In genomic region chr13:109454167-109454917, GRCh38 we compare ENCODE assay signal across 18 cellular contexts.
A peak's percentile ranks its signal among the peaks of the same experiment; 100 is the strongest.
DNase-seq lines count a peak whose midpoint lies in the region; ATAC-seq and TF ChIP-seq lines count a peak whose summit lies in the region.
"Had no signal": no experiment of that assay in that cellular context is flagged by ENCODE, and none has a peak within 500 bp of the region (broad histone marks: within the 10 kb centered on the region; RNA-seq: fewer than 3 reads in every experiment).

No MANE protein-coding gene starts in this region.

- intact Hi-C loops in Right ventricle myocardium superior (cut with DNase I) (no loop called here), cardiac septum (cut with DNase I) (no loop called here), lower lobe of right lung (cut with DNase I) (no loop called here)

- ATAC-seq in Right ventricle myocardium superior (ENCODE audit: poor library complexity) (peak; percentile 77), lower lobe of right lung (no peak), GM19455 (IDR thresholded peaks at IDR 0.05; ENCODE audit: unreplicated experiment) (no peak)
- ATAC-seq: stimulated activated naive CD8-positive, alpha-beta T cell treated with anti-CD3 and anti-CD28 coated beads, Interleukin-15, Interleukin-2, amounts not matched to agents 100 U/mL and 50 U/mL, for 24 hours had no signal

- DNase-seq in Right ventricle myocardium superior (no peak), cardiac septum (ENCODE audit: low spot score) (no peak), choroid plexus epithelial cell (ENCODE audit: low read depth) (peak; percentile 9), myocyte (ENCODE audit: low read depth) (peak; percentile 9), lower lobe of right lung (no peak), NCI-H526 treated with DMSO at 0.1 percent for 48 hours (lab: John Stamatoyannopoulos, UW) (no peak), NCI-H2029 treated with DMSO at 0.1 percent for 48 hours (lab: John Stamatoyannopoulos, UW) (no peak)
- DNase-seq: heart right ventricle; MV-4-11; NCI-H187; NCI-H2227 treated with DMSO at 0.1 percent for 48 hours; NCI-H82; stimulated activated naive CD8-positive, alpha-beta T cell treated with anti-CD3 and anti-CD28 coated beads, Interleukin-15, Interleukin-2, amounts not matched to agents 100 U/mL and 50 U/mL, for 24 hours; upper lobe of left lung had no signal

- no peak overlapping the region for H3K27ac ChIP-seq in lower lobe of right lung
- H3K27ac ChIP-seq: cardiac muscle cell, SK-N-MC, upper lobe of left lung had no signal

- H3K4me3 ChIP-seq in choroid plexus epithelial cell (ENCODE audit: low read depth, low read length): no peak overlapping the region
- H3K4me3 ChIP-seq in lower lobe of right lung: no peak overlapping the region
- H3K4me3 ChIP-seq: cardiac muscle cell, heart right ventricle, lung, SK-N-MC, upper lobe of left lung had no signal

- H3K27me3 ChIP-seq in lower lobe of right lung (ENCODE audit: low read depth): no peaks in the 10 kb centered on the region
- H3K27me3 ChIP-seq: cardiac muscle cell, heart right ventricle, upper lobe of left lung had no signal

- H3K4me1 ChIP-seq in lower lobe of right lung: no peaks in the 10 kb centered on the region
- H3K4me1 ChIP-seq: upper lobe of left lung had no signal

- no peaks in the 10 kb centered on the region for H3K36me3 ChIP-seq in lower lobe of right lung
- H3K36me3 ChIP-seq: cardiac muscle cell, heart right ventricle, upper lobe of left lung had no signal

- TF ChIP-seq CTCF in choroid plexus epithelial cell (conservative IDR thresholded peaks at IDR 0.05; ENCODE audit: low read depth, low read length) (no peak), lower lobe of right lung (IDR thresholded peaks at IDR 0.05) (no peak)

- H3K9me3 ChIP-seq in lower lobe of right lung: no peaks in the 10 kb centered on the region
- H3K9me3 ChIP-seq: upper lobe of left lung had no signal

Comparison
In these comparisons a context has a peak if more than half of its experiments do, and no peak if none do; other contexts are left out.
1. DNase-seq: peak in choroid plexus epithelial cell (single experiment) and myocyte (single experiment); none in Right ventricle myocardium superior (single experiment), cardiac septum (single experiment), lower lobe of right lung (single experiment), NCI-H526 treated with DMSO at 0.1 percent for 48 hours (single experiment) and NCI-H2029 treated with DMSO at 0.1 percent for 48 hours (single experiment).